In the genomic region with DNA sequence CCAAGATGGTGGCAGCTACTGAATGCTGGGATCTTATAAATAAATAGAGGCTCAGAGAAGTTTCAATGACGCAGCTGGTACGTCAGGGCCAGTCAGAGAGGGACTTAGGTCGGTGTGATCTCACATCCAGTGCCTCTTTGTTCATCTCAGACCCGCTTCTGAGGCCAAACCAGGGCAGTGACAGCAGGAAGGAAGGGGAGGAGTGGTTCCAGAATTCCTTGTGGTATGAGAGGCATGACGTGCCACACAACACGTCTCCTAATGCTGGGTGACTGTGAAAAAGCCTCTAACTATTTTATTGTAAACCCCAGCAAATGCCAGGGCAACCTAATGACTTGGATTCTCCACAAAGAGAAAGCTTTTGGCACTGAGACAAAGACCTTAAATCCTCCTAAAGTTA, we compare ENCODE assay signal across 8 cellular contexts.
DNase-seq lines count a peak whose midpoint lies in the region; ATAC-seq and TF ChIP-seq lines count a peak whose summit lies in the region.

No MANE protein-coding gene starts in this region.

- H3K27ac Mint-ChIP-seq in activated CD8-positive, alpha-beta T cell treated with anti-CD3 and anti-CD28 coated beads, Interleukin-2, amount 10 ng/mL, durations not matched to agents 7 days and 5 days: peak overlapping the region; percentile 40
- H3K27ac Mint-ChIP-seq in activated T-helper 2 cell treated with anti-CD3 and anti-CD28 coated beads, Interferon-gamma antibody, Interleukin-2, Interleukin-4, amounts not matched to agents 10 μg/mL and 5 μg/mL and 100 μg/mL, durations not matched to agents 14 hours and 24 hours and 36 hours: no peak overlapping the region

- H3K36me3 Mint-ChIP-seq in activated CD8-positive, alpha-beta T cell treated with anti-CD3 and anti-CD28 coated beads, Interleukin-2, amount 10 ng/mL, durations not matched to agents 7 days and 5 days (ENCODE audit: low read depth): peaks cover 3% of the 10 kb centered on the region
- no peaks in the 10 kb centered on the region for H3K36me3 Mint-ChIP-seq in activated T-helper 2 cell treated with anti-CD3 and anti-CD28 coated beads, Interferon-gamma antibody, Interleukin-2, Interleukin-4, amounts not matched to agents 10 μg/mL and 5 μg/mL and 100 μg/mL, durations not matched to agents 14 hours and 24 hours and 36 hours (ENCODE audit: low read depth)

- H3K4me3 ChIP-seq in heart left ventricle: no peak overlapping the region

- H3K27me3 Mint-ChIP-seq in activated CD8-positive, alpha-beta T cell treated with anti-CD3 and anti-CD28 coated beads, Interleukin-2, amount 10 ng/mL, durations not matched to agents 7 days and 5 days (ENCODE audit: low read depth): no peaks in the 10 kb centered on the region
- H3K27me3 Mint-ChIP-seq in activated T-helper 2 cell treated with anti-CD3 and anti-CD28 coated beads, Interferon-gamma antibody, Interleukin-2, Interleukin-4, amounts not matched to agents 10 μg/mL and 5 μg/mL and 100 μg/mL, durations not matched to agents 14 hours and 24 hours and 36 hours (ENCODE audit: low read depth): peaks cover 6% of the 10 kb centered on the region

- CTCF ChIA-PET in activated CD8-positive, alpha-beta T cell treated with anti-CD3 and anti-CD28 coated beads, Interleukin-2, amount 10 ng/mL, durations not matched to agents 7 days and 5 days (lab: Charles Lee): interaction anchor here (0.6 to 2.4 kb wide), 3 partner anchors 19 to 547 kb away, joined by 3 to 9 read pairs (median 4); a partner anchor contains a TSS

- H3K27me3 ChIP-seq in heart left ventricle: no peaks in the 10 kb centered on the region

- 42 to 52% (median 44%) methylated on average over 6 of the region's 6 CpGs for WGBS in heart left ventricle, 4 donors

- H3K4me1 ChIP-seq in heart left ventricle: peaks cover 14 to 33% (median 26%) of the 10 kb centered on the region in 12 donors

- peak; percentile 62 for ATAC-seq in activated CD8-positive, alpha-beta T cell treated with anti-CD3 and anti-CD28 coated beads, Interleukin-2, amount 10 ng/mL, durations not matched to agents 7 days and 5 days
- ATAC-seq in heart left ventricle: peak; percentile 37 to 92 (median 76)
- ATAC-seq in sciatic nerve: peak; percentile 79

- H3K4me3 Mint-ChIP-seq in activated CD8-positive, alpha-beta T cell treated with anti-CD3 and anti-CD28 coated beads, Interleukin-2, amount 10 ng/mL, durations not matched to agents 7 days and 5 days: no peak overlapping the region
- H3K4me3 Mint-ChIP-seq in activated T-helper 2 cell treated with anti-CD3 and anti-CD28 coated beads, Interferon-gamma antibody, Interleukin-2, Interleukin-4, amounts not matched to agents 10 μg/mL and 5 μg/mL and 100 μg/mL, durations not matched to agents 14 hours and 24 hours and 36 hours (ENCODE audit: low read depth): no peak overlapping the region

- TF ChIP-seq POLR2A in heart left ventricle (IDR thresholded peaks at IDR 0.05): no peak

- DNase-seq in H4 (ENCODE audit: low spot score) (peak; percentile 92), heart left ventricle (peak in 4 of 5 donors; percentile 63 to 69 (median 66)), sciatic nerve (ENCODE audit: low spot score) (peak; percentile 74), GM10266 (ENCODE audit: extremely low spot score) (no peak), NCI-H2196 (lab: John Stamatoyannopoulos, UW; ENCODE audit: unreplicated experiment) (no peak), DMS153 treated with DMSO at 0.1 percent for 48 hours (lab: John Stamatoyannopoulos, UW; ENCODE audit: unreplicated experiment) (no peak)
- DNase-seq in activated CD8-positive, alpha-beta T cell treated with anti-CD3 and anti-CD28 coated beads, Interleukin-2, amount 10 ng/mL, durations not matched to agents 7 days and 5 days: peak; percentile 56
- no peak for DNase-seq in activated T-helper 2 cell treated with anti-CD3 and anti-CD28 coated beads, Interferon-gamma antibody, Interleukin-2, Interleukin-4, amounts not matched to agents 10 μg/mL and 5 μg/mL and 100 μg/mL, durations not matched to agents 14 hours and 24 hours and 36 hours (ENCODE audit: low spot score)

- TF ChIP-seq CTCF in heart left ventricle (IDR thresholded peaks at IDR 0.05): no peak
- TF ChIP-seq CTCF in GM10266 (IDR thresholded peaks at IDR 0.05; ENCODE audit: control insufficient read depth, insufficient read depth, low read depth, missing control alignments): no peak

- H3K9me3 Mint-ChIP-seq in activated CD8-positive, alpha-beta T cell treated with anti-CD3 and anti-CD28 coated beads, Interleukin-2, amount 10 ng/mL, durations not matched to agents 7 days and 5 days (ENCODE audit: insufficient read depth): no peaks in the 10 kb centered on the region
- H3K9me3 Mint-ChIP-seq in activated T-helper 2 cell treated with anti-CD3 and anti-CD28 coated beads, Interferon-gamma antibody, Interleukin-2, Interleukin-4, amounts not matched to agents 10 μg/mL and 5 μg/mL and 100 μg/mL, durations not matched to agents 14 hours and 24 hours and 36 hours: no peaks in the 10 kb centered on the region

- POLR2A ChIA-PET in activated CD8-positive, alpha-beta T cell treated with anti-CD3 and anti-CD28 coated beads, Interleukin-2, amount 10 ng/mL, durations not matched to agents 7 days and 5 days (lab: Charles Lee): no interaction called here

- H3K27ac ChIP-seq in heart left ventricle: peak overlapping the region in 11 of 12 donors; percentile 48 to 87 (median 66)

- intact Hi-C loops in heart left ventricle (cut with DNase I): loop anchor here in 7 of 10 donors (5.0 to 10.0 kb wide), 7 partner anchors 145 to 838 kb away; a partner anchor contains a TSS
- intact Hi-C loops in sciatic nerve (cut with DNase I): no loop called here
- intact Hi-C loops in activated T-helper 2 cell treated with anti-CD3 and anti-CD28 coated beads, Interferon-gamma antibody, Interleukin-2, Interleukin-4, amounts not matched to agents 10 μg/mL and 5 μg/mL and 100 μg/mL, durations not matched to agents 14 hours and 24 hours and 36 hours (cut with micrococcal nuclease): loop anchor here (10.0 kb wide), 1 partner anchor 335 kb away; no protein-coding TSS in a partner anchor

- peaks cover 28% of the 10 kb centered on the region for H3K4me1 Mint-ChIP-seq in activated CD8-positive, alpha-beta T cell treated with anti-CD3 and anti-CD28 coated beads, Interleukin-2, amount 10 ng/mL, durations not matched to agents 7 days and 5 days (ENCODE audit: low read depth)
- H3K4me1 Mint-ChIP-seq in activated T-helper 2 cell treated with anti-CD3 and anti-CD28 coated beads, Interferon-gamma antibody, Interleukin-2, Interleukin-4, amounts not matched to agents 10 μg/mL and 5 μg/mL and 100 μg/mL, durations not matched to agents 14 hours and 24 hours and 36 hours (ENCODE audit: low read depth): peaks cover 9% of the 10 kb centered on the region

- H3K36me3 ChIP-seq in heart left ventricle: no peaks in the 10 kb centered on the region

- no peaks in the 10 kb centered on the region for H3K9me3 ChIP-seq in heart left ventricle

Comparison
In these comparisons a context has a peak if more than half of its experiments do, and no peak if none do; other contexts are left out.
1. DNase-seq: peak in H4 (single experiment), activated CD8-positive, alpha-beta T cell treated with anti-CD3 and anti-CD28 coated beads, Interleukin-2, amount 10 ng/mL, durations not matched to agents 7 days and 5 days (single experiment), heart left ventricle (4 of 5) and sciatic nerve (single experiment); none in GM10266 (single experiment), NCI-H2196 (single experiment), DMS153 treated with DMSO at 0.1 percent for 48 hours (single experiment) and activated T-helper 2 cell treated with anti-CD3 and anti-CD28 coated beads, Interferon-gamma antibody, Interleukin-2, Interleukin-4, amounts not matched to agents 10 μg/mL and 5 μg/mL and 100 μg/mL, durations not matched to agents 14 hours and 24 hours and 36 hours (single experiment).
2. Peak in every context shown above with its lines, with median percentiles within 50 percentile points of each other: ATAC-seq.